ENCODE assay signal across 8 cellular contexts in the genomic region with DNA sequence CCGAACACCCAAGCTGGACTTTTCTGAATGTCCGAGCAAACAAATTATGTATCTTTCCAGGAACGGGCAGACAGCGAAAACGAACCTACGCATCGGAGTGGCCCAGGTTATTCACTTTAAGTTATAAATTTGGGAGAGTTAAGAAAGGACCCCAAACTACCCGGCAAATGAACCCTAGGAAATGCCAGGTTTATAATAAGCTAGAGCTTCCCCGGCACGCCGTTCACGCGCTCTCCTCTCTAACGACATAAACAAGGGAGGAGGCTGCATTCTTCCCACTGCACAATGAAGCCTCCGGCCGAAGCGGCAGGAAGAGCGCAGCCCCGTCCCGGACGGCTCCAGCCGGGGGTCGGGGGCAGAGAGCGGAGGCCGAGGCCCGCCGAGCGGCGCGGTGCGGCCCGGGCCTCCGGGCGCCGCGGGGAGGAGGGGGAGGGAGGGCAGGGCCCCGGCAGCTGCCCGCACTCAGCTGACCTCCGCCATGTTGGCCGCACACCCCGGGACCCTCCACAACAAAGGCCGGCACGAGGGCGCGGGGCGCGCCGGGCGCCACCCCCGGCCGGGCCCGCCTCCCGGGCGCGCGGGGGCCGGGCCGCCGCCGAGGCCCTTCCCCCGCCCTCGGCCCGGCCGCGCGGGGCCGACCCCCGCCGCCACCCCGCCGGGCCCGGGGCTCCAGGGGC. TPM values are rescaled to one million over a fixed set of nuclear protein-coding genes. Genes with fewer than 3 reads are reported as not detected.
DNase-seq lines count a peak whose midpoint lies in the region; ATAC-seq, FAIRE-seq and TF ChIP-seq lines count a peak whose summit lies in the region.

No MANE protein-coding gene starts in this region.

- CTCF ChIA-PET in HEK293T (lab: Yijun Ruan, JAX) = interaction anchor here (0.5 to 0.6 kb wide), 2 partner anchors 14 to 226 kb away, joined by 3 read pairs; no protein-coding TSS in a partner anchor
- CTCF ChIA-PET in activated CD8-positive, alpha-beta memory T cell treated with anti-CD3 and anti-CD28 coated beads, Interleukin-2, amount 10 ng/mL, durations not matched to agents 7 days and 5 days (lab: Charles Lee) = interaction anchor here (1.0 to 3.7 kb wide), 4 partner anchors 15 to 246 kb away, joined by 3 to 16 read pairs (median 4); no protein-coding TSS in a partner anchor
- CTCF ChIA-PET in endothelial cell of umbilical vein (lab: Charles Lee) = interaction anchor here (1.4 to 3.3 kb wide), 3 partner anchors 13 to 239 kb away, joined by 3 to 17 read pairs (median 12); no protein-coding TSS in a partner anchor

- H3K9me3 Mint-ChIP-seq in activated CD8-positive, alpha-beta memory T cell treated with anti-CD3 and anti-CD28 coated beads, Interleukin-2, amount 10 ng/mL, durations not matched to agents 7 days and 5 days (ENCODE audit: low read depth) = no peaks in the 10 kb centered on the region
- H3K9me3 Mint-ChIP-seq in mesothelial cell of epicardium = peaks cover 7% of the 10 kb centered on the region

- H3K4me3 Mint-ChIP-seq in activated CD8-positive, alpha-beta memory T cell treated with anti-CD3 and anti-CD28 coated beads, Interleukin-2, amount 10 ng/mL, durations not matched to agents 7 days and 5 days = peak overlapping the region; percentile 85
- H3K4me3 Mint-ChIP-seq in mesothelial cell of epicardium = peak overlapping the region; percentile 89

- peak; percentile 63 for ATAC-seq in activated CD8-positive, alpha-beta memory T cell treated with anti-CD3 and anti-CD28 coated beads, Interleukin-2, amount 10 ng/mL, durations not matched to agents 7 days and 5 days

- TF ChIP-seq CTCF in endothelial cell of umbilical vein (IDR thresholded peaks at IDR 0.05; ENCODE audit: extremely low read depth in 1 of 2, insufficient read depth in 1 of 2, low read depth in 1 of 2, low read length in 2 of 2) = no peak
- no peak for TF ChIP-seq CTCF in mesothelial cell of epicardium (IDR thresholded peaks at IDR 0.05; ENCODE audit: unreplicated experiment)
- TF ChIP-seq CTCF in thyroid gland (IDR thresholded peaks at IDR 0.05) = no peak

- POLR2A ChIA-PET in HEK293T (lab: Yijun Ruan, JAX) (interaction anchor here (3.6 kb wide), 1 partner anchor 19 kb away, joined by 44 read pairs; no protein-coding TSS in a partner anchor), endothelial cell of umbilical vein (lab: Charles Lee) (interaction anchor here (1.5 kb wide), 1 partner anchor 19 kb away, joined by 4 read pairs; no protein-coding TSS in a partner anchor)

- no peak for FAIRE-seq in endothelial cell of umbilical vein (lab: Jason Lieb, UNC)

- H3K79me2 ChIP-seq in endothelial cell of umbilical vein (ENCODE audit: control insufficient read depth, insufficient read depth, low read length) = peaks cover 50% of the 10 kb centered on the region

- H3K36me3 ChIP-seq in MG63 (no peaks in the 10 kb centered on the region), endothelial cell of umbilical vein (ENCODE audit: control insufficient read depth in 2 of 2, extremely low read depth in 1 of 2, insufficient read depth in 2 of 2, low read length in 2 of 2) (no peaks in the 10 kb centered on the region), thyroid gland (no peaks in the 10 kb centered on the region)

- H3K27me3 ChIP-seq in MG63 = no peaks in the 10 kb centered on the region
- no peaks in the 10 kb centered on the region for H3K27me3 ChIP-seq in endothelial cell of umbilical vein (ENCODE audit: control insufficient read depth in 2 of 2, insufficient read depth in 2 of 2, low read length in 2 of 2)
- no peaks in the 10 kb centered on the region for H3K27me3 ChIP-seq in thyroid gland

- dilution Hi-C loops in endothelial cell of umbilical vein (cut with MboI; ENCODE audit: extremely low pct_ligation_motif_present, low sequenced_read_pairs) = no loop called here

- H3K4me1 ChIP-seq in endothelial cell of umbilical vein (ENCODE audit: control insufficient read depth, extremely low read depth, insufficient read depth, low read length) = peaks cover 18% of the 10 kb centered on the region
- peaks cover 18 to 34% of the 10 kb centered on the region in 2 donors for H3K4me1 ChIP-seq in thyroid gland

- whole genome bisulfite sequencing in thyroid gland, 2 donors = 0 to 1% methylated on average over 16 to 24 of the region's 72 CpGs

- peaks cover 4% of the 10 kb centered on the region for H3K36me3 Mint-ChIP-seq in activated CD8-positive, alpha-beta memory T cell treated with anti-CD3 and anti-CD28 coated beads, Interleukin-2, amount 10 ng/mL, durations not matched to agents 7 days and 5 days
- H3K36me3 Mint-ChIP-seq in mesothelial cell of epicardium = peaks cover 12% of the 10 kb centered on the region

- intact Hi-C loops in endothelial cell of umbilical vein (cut with micrococcal nuclease) (loop anchor here (1.0 to 10.0 kb wide), 4 partner anchors 31 to 140 kb away; a partner anchor contains a TSS), thyroid gland (cut with DNase I) (no loop called here)

- no peak for TF ChIP-seq POLR2A in endothelial cell of umbilical vein (IDR thresholded peaks at IDR 0.05; ENCODE audit: low read depth, low read length)
- no peak for TF ChIP-seq POLR2A in thyroid gland (IDR thresholded peaks at IDR 0.05)

- peak; percentile 26 for DNase-seq in stimulated activated CD4-positive, alpha-beta T cell treated with anti-CD3 and anti-CD28 coated beads, Interleukin-4, amount 100 ng/mL, for 1 hour
- DNase-seq in stimulated activated CD4-positive, alpha-beta T cell treated with anti-CD3 and anti-CD28 coated beads, Interleukin-12 subunit alpha, Interleukin-12 subunit beta, amount 100 ng/mL, for 4 hours = no peak
- peak; percentile 61 for DNase-seq in HEK293T (ENCODE audit: extremely low spot score)
- peak; percentile 57 for DNase-seq in MG63
- peak; percentile 45 for DNase-seq in activated CD8-positive, alpha-beta memory T cell treated with anti-CD3 and anti-CD28 coated beads, Interleukin-2, amount 10 ng/mL, durations not matched to agents 7 days and 5 days
- DNase-seq in endothelial cell of umbilical vein (ENCODE audit: low read depth, low spot score) = peak; percentile 61
- DNase-seq in mesothelial cell of epicardium (ENCODE audit: low spot score in 2 of 2, unreplicated experiment in 2 of 2) = peak; percentile 30 to 64
- peak; percentile 70 to 72 for DNase-seq in thyroid gland

- H3K4me3 ChIP-seq in MG63 (peak overlapping the region; percentile 68), endothelial cell of umbilical vein (replicated peaks in 1 of 3; ENCODE audit: insufficient read depth in 1 of 3, low read depth in 1 of 3, low read length in 3 of 3) (peak overlapping the region; percentile 64 to 99 (median 77)), thyroid gland (replicated peaks in 1 of 3) (peak overlapping the region; percentile 46 to 90 (median 55))

- peaks cover 6% of the 10 kb centered on the region for H4K20me1 ChIP-seq in endothelial cell of umbilical vein (replicated peaks; ENCODE audit: control insufficient read depth, extremely low read depth, insufficient read depth, low read length)

- H3K4me1 Mint-ChIP-seq in activated CD8-positive, alpha-beta memory T cell treated with anti-CD3 and anti-CD28 coated beads, Interleukin-2, amount 10 ng/mL, durations not matched to agents 7 days and 5 days = peaks cover 25% of the 10 kb centered on the region
- H3K4me1 Mint-ChIP-seq in mesothelial cell of epicardium = peaks cover 27% of the 10 kb centered on the region

- peak overlapping the region; percentile 98 for H3K4me2 ChIP-seq in endothelial cell of umbilical vein (ENCODE audit: insufficient read depth, low read length)

- peak overlapping the region; percentile 98 for H3K9ac ChIP-seq in endothelial cell of umbilical vein (replicated peaks; ENCODE audit: extremely low read depth, insufficient read depth, low read length)

- H3K9me1 ChIP-seq in endothelial cell of umbilical vein (replicated peaks; ENCODE audit: control insufficient read depth, extremely low read depth, insufficient read depth, low read length) = no peaks in the 10 kb centered on the region

- BruUV-seq in endothelial cell of umbilical vein (replicated peaks; lab: Mats Ljungman, UMichigan) = no TSS peak

- H3K9me3 ChIP-seq in MG63 (no peaks in the 10 kb centered on the region), endothelial cell of umbilical vein (replicated peaks; ENCODE audit: control insufficient read depth, insufficient read depth, low read length) (no peaks in the 10 kb centered on the region), thyroid gland (no peaks in the 10 kb centered on the region)

- H2AFZ ChIP-seq in endothelial cell of umbilical vein (ENCODE audit: low read depth, low read length) = no peak overlapping the region

- H3K27ac ChIP-seq in endothelial cell of umbilical vein (ENCODE audit: insufficient read depth, low read depth, low read length) (peak overlapping the region; percentile 92), thyroid gland (peak overlapping the region; percentile 97 to 99 (median 98))

- peak overlapping the region; percentile 86 for H3K27ac Mint-ChIP-seq in activated CD8-positive, alpha-beta memory T cell treated with anti-CD3 and anti-CD28 coated beads, Interleukin-2, amount 10 ng/mL, durations not matched to agents 7 days and 5 days
- peak overlapping the region; percentile 96 for H3K27ac Mint-ChIP-seq in mesothelial cell of epicardium

- H3K27me3 Mint-ChIP-seq in activated CD8-positive, alpha-beta memory T cell treated with anti-CD3 and anti-CD28 coated beads, Interleukin-2, amount 10 ng/mL, durations not matched to agents 7 days and 5 days = no peaks in the 10 kb centered on the region
- H3K27me3 Mint-ChIP-seq in mesothelial cell of epicardium (ENCODE audit: low read depth) = no peaks in the 10 kb centered on the region

TF ChIP-seq in HEK293T, 16 proteins besides CTCF, POLR2A, EP300 and RAD21 (continues in another document):
- TF ChIP-seq SP1 (IDR thresholded peaks at IDR 0.05) (no peak), ELF4 (IDR thresholded peaks at IDR 0.05) (no peak), NFRKB (IDR thresholded peaks at IDR 0.05) (no peak)

TF ChIP-seq in endothelial cell of umbilical vein, 7 proteins besides CTCF, POLR2A, EP300 and RAD21 (continues in another document):
- TF ChIP-seq MYC (IDR thresholded peaks at IDR 0.05; ENCODE audit: low read depth, low read length) (no peak), FOS (IDR thresholded peaks at IDR 0.05; ENCODE audit: borderline replicate concordance, insufficient read depth, low read length) (no peak)

RNA-seq across cellular contexts. Expression of a gene that starts 0.8 kb away (rescaled TPM):
- total RNA-seq in MG63 (2014; rRNA removed; shearing (Covaris generic); ENCODE audit: low replicate concordance) = 7.7 and 8.6 TPM in 2 replicates
- total RNA-seq in activated CD8-positive, alpha-beta memory T cell treated with anti-CD3 and anti-CD28 coated beads, Interleukin-2, amount 10 ng/mL, durations not matched to agents 7 days and 5 days = 10 to 100 TPM; 15.5 to 17.6 TPM
- total RNA-seq in endothelial cell of umbilical vein = 19.9 and 21.3 TPM in 2 replicates
- 12.1 and 14.4 TPM in 2 replicates for polyA plus RNA-seq in endothelial cell of umbilical vein
- polyA plus RNA-seq in endothelial cell of umbilical vein (2011; cell fraction: cytosol; rRNA removed) = 15.2 and 16.2 TPM in 2 replicates
- 25.9 and 27.0 TPM in 2 replicates for polyA plus RNA-seq in endothelial cell of umbilical vein (2011; cell fraction: nucleus; rRNA removed)
- polyA plus RNA-seq in endothelial cell of umbilical vein (2012) = 15.4 and 17.7 TPM in 2 replicates
- 28.6 TPM in 2 replicates for polyA minus RNA-seq in endothelial cell of umbilical vein
- 15.7 TPM for polyA minus RNA-seq in endothelial cell of umbilical vein (2011; cell fraction: cytosol; rRNA and poly(A)+ RNA removed)
- polyA minus RNA-seq in endothelial cell of umbilical vein (2011; cell fraction: nucleus; rRNA and poly(A)+ RNA removed) = 34.4 and 41.8 TPM in 2 replicates
- total RNA-seq in mesothelial cell of epicardium = 41.5 to 44.0 TPM (median 43.8 TPM) in 3 replicates
- 10 to 100 TPM; 23.9 to 45.8 (median 34.4) TPM for total RNA-seq in thyroid gland
